In genomic region chr22:41201146-41201545, GRCh38 we compare ENCODE assay signal across 21 cellular contexts. TPM values are rescaled to one million over a fixed set of nuclear protein-coding genes. Genes with fewer than 3 reads are reported as not detected.
DNase-seq lines count a peak whose midpoint lies in the region; ATAC-seq, FAIRE-seq and TF ChIP-seq lines count a peak whose summit lies in the region.
"Had no signal": no experiment of that assay in that cellular context is flagged by ENCODE, and none has a peak within 500 bp of the region (broad histone marks: within the 10 kb centered on the region; RNA-seq: fewer than 3 reads in every experiment).

No MANE protein-coding gene starts in this region.

- no peak for FAIRE-seq in bronchial epithelial cell (lab: Jason Lieb, UNC)
- FAIRE-seq: GM12891 had no signal

- H3K4me1 Mint-ChIP-seq in natural killer cell treated with Interleukin-12 subunit alpha and Interleukin-12 subunit beta and Interleukin-15 and Interleukin-18, amount 100 ng/mL, for 72 hours (ENCODE audit: low read depth in 2 of 2): peaks cover 20 to 29% of the 10 kb centered on the region in 2 donors
- H3K4me1 Mint-ChIP-seq in activated CD4-positive, alpha-beta T cell treated with anti-CD3 and anti-CD28 coated beads for 36 hours: peaks cover 20% of the 10 kb centered on the region

- ATAC-seq in natural killer cell treated with Interleukin-12 subunit alpha and Interleukin-12 subunit beta and Interleukin-15 and Interleukin-18, amount 100 ng/mL, for 72 hours: no peak
- no peak for ATAC-seq in HG02759 (IDR thresholded peaks at IDR 0.05; ENCODE audit: unreplicated experiment)
- ATAC-seq in activated CD4-positive, alpha-beta T cell treated with anti-CD3 and anti-CD28 coated beads for 36 hours: no peak
- ATAC-seq: HCT116 had no signal

- H3K27ac Mint-ChIP-seq in natural killer cell treated with Interleukin-12 subunit alpha and Interleukin-12 subunit beta and Interleukin-15 and Interleukin-18, amount 100 ng/mL, for 72 hours: no peak overlapping the region
- H3K27ac Mint-ChIP-seq in activated CD4-positive, alpha-beta T cell treated with anti-CD3 and anti-CD28 coated beads for 36 hours: no peak overlapping the region

- CTCF ChIA-PET in activated CD4-positive, alpha-beta T cell treated with anti-CD3 and anti-CD28 coated beads for 36 hours (lab: Charles Lee): no interaction called here

- no peaks in the 10 kb centered on the region for H3K9me3 Mint-ChIP-seq in natural killer cell treated with Interleukin-12 subunit alpha and Interleukin-12 subunit beta and Interleukin-15 and Interleukin-18, amount 100 ng/mL, for 72 hours
- H3K9me3 Mint-ChIP-seq in activated CD4-positive, alpha-beta T cell treated with anti-CD3 and anti-CD28 coated beads for 36 hours (ENCODE audit: low read depth): no peaks in the 10 kb centered on the region

- H3K36me3 ChIP-seq in bronchial epithelial cell (ENCODE audit: control insufficient read depth, insufficient read depth, low read length): no peaks in the 10 kb centered on the region
- H3K36me3 ChIP-seq: BLaER1 treated with 17β-estradiol and CSF1 and Interleukin-3, amounts not matched to agents 10 nM and 100 nM had no signal

- DNase-seq in NCI-H146 (lab: John Stamatoyannopoulos, UW) (peak; percentile 11), NCI-H146 treated with DMSO at 0.1 percent for 48 hours (lab: John Stamatoyannopoulos, UW; ENCODE audit: unreplicated experiment) (no peak), LNCaP clone FGC (ENCODE audit: low read depth) (peak; percentile 75), bronchial epithelial cell (ENCODE audit: low read depth) (peak; percentile 45), posterior vena cava (ENCODE audit: low spot score) (peak; percentile 16)
- no peak for DNase-seq in natural killer cell treated with Interleukin-12 subunit alpha and Interleukin-12 subunit beta and Interleukin-15 and Interleukin-18, amount 100 ng/mL, for 72 hours (ENCODE audit: low spot score)
- DNase-seq in activated CD4-positive, alpha-beta T cell treated with anti-CD3 and anti-CD28 coated beads for 36 hours: no peak
- DNase-seq: DMS79; KBM-7; NCI-H1092; NCI-H1694 treated with DMSO at 0.1 percent for 48 hours; NCI-H2171; NCI-H524 treated with DMSO at 0.1 percent for 48 hours; NK-92 treated with Interleukin-12 subunit alpha and Interleukin-12 subunit beta, amount 100 ng/mL, for 24 hours had no signal

- POLR2A ChIA-PET in activated CD4-positive, alpha-beta T cell treated with anti-CD3 and anti-CD28 coated beads for 36 hours (lab: Charles Lee): interaction anchor here (0.6 kb wide), 2 partner anchors 35 to 922 kb away, joined by 3 read pairs; no protein-coding TSS in a partner anchor

- no peak overlapping the region; the same call in 1 of the 2 replicates for H3K4me3 ChIP-seq in LNCaP clone FGC (ENCODE audit: low read depth, low read length)
- no peak overlapping the region for H3K4me3 ChIP-seq in bronchial epithelial cell (ENCODE audit: low read depth, low read length)
- H3K4me3 ChIP-seq: BLaER1 treated with 17β-estradiol and CSF1 and Interleukin-3, amounts not matched to agents 10 nM and 100 nM; SK-N-MC had no signal

- intact Hi-C loops in posterior vena cava (cut with DNase I): no loop called here
- intact Hi-C loops in activated CD4-positive, alpha-beta T cell treated with anti-CD3 and anti-CD28 coated beads for 36 hours (cut with DNase I, micrococcal nuclease): loop anchor here in 1 of 2 experiments (10.0 kb wide), 1 partner anchor 246 kb away; the partner anchor contains the start of gene RBX1

- peaks cover 7 to 16% of the 10 kb centered on the region in 2 donors for H3K27me3 Mint-ChIP-seq in natural killer cell treated with Interleukin-12 subunit alpha and Interleukin-12 subunit beta and Interleukin-15 and Interleukin-18, amount 100 ng/mL, for 72 hours
- peaks cover 10% of the 10 kb centered on the region for H3K27me3 Mint-ChIP-seq in activated CD4-positive, alpha-beta T cell treated with anti-CD3 and anti-CD28 coated beads for 36 hours

- no peak for TF ChIP-seq CTCF in LNCaP clone FGC (IDR thresholded peaks at IDR 0.05; ENCODE audit: control insufficient read depth, extremely low read depth, insufficient read depth)
- no peak for TF ChIP-seq CTCF in bronchial epithelial cell (IDR thresholded peaks at IDR 0.05; ENCODE audit: insufficient read depth, low read length, severe bottlenecking)

- no peaks in the 10 kb centered on the region for H3K36me3 Mint-ChIP-seq in natural killer cell treated with Interleukin-12 subunit alpha and Interleukin-12 subunit beta and Interleukin-15 and Interleukin-18, amount 100 ng/mL, for 72 hours
- peaks cover 3% of the 10 kb centered on the region for H3K36me3 Mint-ChIP-seq in activated CD4-positive, alpha-beta T cell treated with anti-CD3 and anti-CD28 coated beads for 36 hours (ENCODE audit: low read depth)

- H3K27me3 ChIP-seq in bronchial epithelial cell (ENCODE audit: control insufficient read depth, insufficient read depth, low read length): no peaks in the 10 kb centered on the region

- H3K4me3 Mint-ChIP-seq in natural killer cell treated with Interleukin-12 subunit alpha and Interleukin-12 subunit beta and Interleukin-15 and Interleukin-18, amount 100 ng/mL, for 72 hours: no peak overlapping the region
- H3K4me3 Mint-ChIP-seq in activated CD4-positive, alpha-beta T cell treated with anti-CD3 and anti-CD28 coated beads for 36 hours: no peak overlapping the region

RNA-seq across cellular contexts. Expression of gene L3MBTL2, which starts 4.0 kb away (rescaled TPM):
- total RNA-seq in bronchial epithelial cell (8.2 and 10.8 TPM in 2 replicates), posterior vena cava (10 to 100 TPM; 15.4 to 19.0 TPM)
- 10 to 100 TPM; 42.6 to 71.1 TPM for total RNA-seq in natural killer cell treated with Interleukin-12 subunit alpha and Interleukin-12 subunit beta and Interleukin-15 and Interleukin-18, amount 100 ng/mL, for 72 hours
- total RNA-seq in activated CD4-positive, alpha-beta T cell treated with anti-CD3 and anti-CD28 coated beads for 36 hours: 10 to 100 TPM; 24.4 to 25.1 TPM

RNA-seq across cellular contexts. Expression of gene CHADL, which starts 39.6 kb away (rescaled TPM):
- total RNA-seq in bronchial epithelial cell (1.6 and 2.4 TPM in 2 replicates), posterior vena cava (1 to 10 TPM; 1.8 to 1.9 TPM)
- total RNA-seq in natural killer cell treated with Interleukin-12 subunit alpha and Interleukin-12 subunit beta and Interleukin-15 and Interleukin-18, amount 100 ng/mL, for 72 hours: under 1 TPM; 0.40 to 0.45 TPM
- total RNA-seq in activated CD4-positive, alpha-beta T cell treated with anti-CD3 and anti-CD28 coated beads for 36 hours: under 1 TPM; 0.11 TPM
- total RNA-seq: A172, M059J had no signal

Comparison
In these comparisons a context has a peak if more than half of its experiments do, and no peak if none do; other contexts are left out.
1. DNase-seq: peak in NCI-H146 (single experiment), LNCaP clone FGC (single experiment), bronchial epithelial cell (single experiment) and posterior vena cava (single experiment); none in NCI-H146 treated with DMSO at 0.1 percent for 48 hours (single experiment), natural killer cell treated with Interleukin-12 subunit alpha and Interleukin-12 subunit beta and Interleukin-15 and Interleukin-18, amount 100 ng/mL, for 72 hours (single experiment) and activated CD4-positive, alpha-beta T cell treated with anti-CD3 and anti-CD28 coated beads for 36 hours (single experiment).